ENCODE assay signal across 8 cellular contexts in genomic region chr7:30159698-30160143, GRCh38. TPM values are rescaled to one million over a fixed set of nuclear protein-coding genes. Genes with fewer than 3 reads are reported as not detected.
DNase-seq lines count a peak whose midpoint lies in the region; ATAC-seq and TF ChIP-seq lines count a peak whose summit lies in the region.

No MANE protein-coding gene starts in this region.

- DNase-seq in NCI-H1105 treated with DMSO at 0.1 percent for 48 hours (lab: John Stamatoyannopoulos, UW) (peak; percentile 18), NCI-H1105 (lab: John Stamatoyannopoulos, UW) (no peak), SKM-1 treated with dmso at 0.1 percent for 144 hours (lab: John Stamatoyannopoulos, UW; ENCODE audit: unreplicated experiment) (peak; percentile 98), G401 (ENCODE audit: low spot score) (no peak), globus pallidus (ENCODE audit: low spot score) (no peak)

- no peak for TF ChIP-seq EP300 in gastroesophageal sphincter (IDR thresholded peaks at IDR 0.05)

- H3K36me3 ChIP-seq in gastroesophageal sphincter: peaks cover 0 to 51% of the 10 kb centered on the region in 2 donors

- H3K4me1 Mint-ChIP-seq in stimulated activated naive CD8-positive, alpha-beta T cell treated with anti-CD3 and anti-CD28 coated beads, Interleukin-15, Interleukin-2, amounts not matched to agents 100 ng/mL and 50 ng/mL, for 24 hours (ENCODE audit: low read depth): peaks cover 72% of the 10 kb centered on the region

- H3K27me3 ChIP-seq in gastroesophageal sphincter: no peaks in the 10 kb centered on the region

- H3K27me3 Mint-ChIP-seq in stimulated activated naive CD8-positive, alpha-beta T cell treated with anti-CD3 and anti-CD28 coated beads, Interleukin-15, Interleukin-2, amounts not matched to agents 100 ng/mL and 50 ng/mL, for 24 hours: no peaks in the 10 kb centered on the region

- H3K36me3 Mint-ChIP-seq in stimulated activated naive CD8-positive, alpha-beta T cell treated with anti-CD3 and anti-CD28 coated beads, Interleukin-15, Interleukin-2, amounts not matched to agents 100 ng/mL and 50 ng/mL, for 24 hours (ENCODE audit: low read depth): no peaks in the 10 kb centered on the region

- TF ChIP-seq POLR2A in gastroesophageal sphincter (IDR thresholded peaks at IDR 0.05): no peak

- peak overlapping the region; percentile 40 for H3K4me3 Mint-ChIP-seq in stimulated activated naive CD8-positive, alpha-beta T cell treated with anti-CD3 and anti-CD28 coated beads, Interleukin-15, Interleukin-2, amounts not matched to agents 100 ng/mL and 50 ng/mL, for 24 hours

- in situ Hi-C loops in G401 (cut with HindIII; ENCODE audit: low sequenced_read_pairs): no loop called here

- no peaks in the 10 kb centered on the region for H3K9me3 ChIP-seq in gastroesophageal sphincter

- H3K27ac Mint-ChIP-seq in stimulated activated naive CD8-positive, alpha-beta T cell treated with anti-CD3 and anti-CD28 coated beads, Interleukin-15, Interleukin-2, amounts not matched to agents 100 ng/mL and 50 ng/mL, for 24 hours: peak overlapping the region; percentile 34

- no peaks in the 10 kb centered on the region for H3K9me3 Mint-ChIP-seq in stimulated activated naive CD8-positive, alpha-beta T cell treated with anti-CD3 and anti-CD28 coated beads, Interleukin-15, Interleukin-2, amounts not matched to agents 100 ng/mL and 50 ng/mL, for 24 hours

- ATAC-seq in HG02610 (IDR thresholded peaks at IDR 0.05; ENCODE audit: unreplicated experiment) (peak; percentile 30), gastroesophageal sphincter (peak; percentile 42)

- peak in 1 of 4 experiments; percentile 33 for TF ChIP-seq CTCF in gastroesophageal sphincter (IDR thresholded peaks at IDR 0.05)

- peaks cover 0 to 57% (median 8%) of the 10 kb centered on the region in 3 donors for H3K4me1 ChIP-seq in gastroesophageal sphincter

- 30 to 37% methylated on average over 2 to 3 of the region's 6 CpGs for WGBS in gastroesophageal sphincter (ENCODE audit: low coverage in 1 of 2), 2 donors

- no peak overlapping the region for H3K4me3 ChIP-seq in gastroesophageal sphincter

- peak overlapping the region in 3 of 4 donors; percentile 11 to 38 (median 25) for H3K27ac ChIP-seq in gastroesophageal sphincter

RNA-seq across cellular contexts. Expression of gene MTURN, which starts 24.9 kb away (rescaled TPM):
- 100 to 1,000 TPM; 196 to 252 (median 225) TPM for total RNA-seq in gastroesophageal sphincter
- total RNA-seq in G401 (2014; rRNA removed; shearing (Covaris generic)): 8.5 and 9.1 TPM in 2 replicates

Comparison
In these comparisons a context has a peak if more than half of its experiments do, and no peak if none do; other contexts are left out.
1. DNase-seq: peak in NCI-H1105 treated with DMSO at 0.1 percent for 48 hours (single experiment) and SKM-1 treated with dmso at 0.1 percent for 144 hours (single experiment); none in NCI-H1105 (single experiment), G401 (single experiment) and globus pallidus (single experiment).
2. RNA of gene MTURN, which starts 24.9 kb away (total RNA-seq): 196 to 252 TPM in gastroesophageal sphincter; 8.5 to 9.1 TPM in G401; every median in the first group is over 10 times any median in the second.